8 cellular contexts compared by ENCODE assay signal in the genomic region with DNA sequence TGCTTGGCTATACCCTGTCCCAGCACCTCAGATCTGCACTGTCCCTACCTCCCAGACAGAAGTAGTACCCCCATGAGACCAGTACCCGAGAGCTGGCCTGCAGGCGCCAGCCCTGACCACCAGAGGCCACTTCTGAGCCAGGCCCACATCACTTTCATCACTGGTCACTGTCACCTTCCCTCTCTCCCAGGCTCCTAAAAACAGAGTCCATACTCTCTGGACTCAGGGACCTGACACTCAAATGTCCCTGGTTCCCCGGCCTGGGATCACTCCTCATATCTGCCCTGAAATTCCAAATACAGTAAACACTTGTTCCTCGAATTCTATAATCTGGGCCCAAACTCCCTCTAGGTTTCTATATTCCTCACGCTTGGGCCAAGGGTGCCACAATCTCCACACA. TPM values are rescaled to one million over a fixed set of nuclear protein-coding genes. Genes with fewer than 3 reads are reported as not detected.
DNase-seq lines count a peak whose midpoint lies in the region; TF ChIP-seq lines count a peak whose summit lies in the region.

No MANE protein-coding gene starts in this region.

- POLR2A ChIA-PET in activated CD4-positive, alpha-beta T cell treated with anti-CD3 and anti-CD28 coated beads, Interleukin-2, amount 10 ng/mL, durations not matched to agents 7 days and 5 days (lab: Charles Lee), result no interaction called here

- no peak overlapping the region for H3K27ac Mint-ChIP-seq in progenitor cell of endocrine pancreas
- H3K27ac Mint-ChIP-seq in activated CD4-positive, alpha-beta T cell treated with anti-CD3 and anti-CD28 coated beads, Interleukin-2, amount 10 ng/mL, durations not matched to agents 7 days and 5 days, result no peak overlapping the region

- peaks cover 3% of the 10 kb centered on the region for H3K4me1 Mint-ChIP-seq in progenitor cell of endocrine pancreas (ENCODE audit: low read depth)
- H3K4me1 Mint-ChIP-seq in activated CD4-positive, alpha-beta T cell treated with anti-CD3 and anti-CD28 coated beads, Interleukin-2, amount 10 ng/mL, durations not matched to agents 7 days and 5 days, result no peaks in the 10 kb centered on the region

- TF ChIP-seq CTCF in progenitor cell of endocrine pancreas (IDR thresholded peaks at IDR 0.05; ENCODE audit: unreplicated experiment), result peak; percentile 64

- peaks cover 8% of the 10 kb centered on the region for H3K36me3 Mint-ChIP-seq in progenitor cell of endocrine pancreas (ENCODE audit: insufficient read depth)
- H3K36me3 Mint-ChIP-seq in activated CD4-positive, alpha-beta T cell treated with anti-CD3 and anti-CD28 coated beads, Interleukin-2, amount 10 ng/mL, durations not matched to agents 7 days and 5 days (ENCODE audit: low read depth), result peaks cover 2% of the 10 kb centered on the region

- no peaks in the 10 kb centered on the region for H3K9me3 Mint-ChIP-seq in progenitor cell of endocrine pancreas (ENCODE audit: low read depth)
- no peaks in the 10 kb centered on the region for H3K9me3 Mint-ChIP-seq in activated CD4-positive, alpha-beta T cell treated with anti-CD3 and anti-CD28 coated beads, Interleukin-2, amount 10 ng/mL, durations not matched to agents 7 days and 5 days

- DNase-seq in NCI-H748 (lab: John Stamatoyannopoulos, UW; ENCODE audit: unreplicated experiment), result peak; percentile 14
- DNase-seq in NCI-H748 treated with DMSO at 0.1 percent for 48 hours (lab: John Stamatoyannopoulos, UW), result no peak
- DNase-seq in NCI-H82 treated with DMSO at 0.1 percent for 48 hours (lab: John Stamatoyannopoulos, UW; ENCODE audit: unreplicated experiment), result peak; percentile 18
- peak; percentile 49 for DNase-seq in dermis blood vessel endothelial cell
- DNase-seq in progenitor cell of endocrine pancreas (ENCODE audit: low spot score, unreplicated experiment), result no peak
- DNase-seq in DMS153 (lab: John Stamatoyannopoulos, UW), result no peak
- no peak for DNase-seq in activated naive CD4-positive, alpha-beta T cell (lab: John Stamatoyannopoulos, UW)
- no peak for DNase-seq in activated CD4-positive, alpha-beta T cell treated with anti-CD3 and anti-CD28 coated beads, Interleukin-2, amount 10 ng/mL, durations not matched to agents 7 days and 5 days

- no peak overlapping the region for H3K4me3 Mint-ChIP-seq in progenitor cell of endocrine pancreas (ENCODE audit: low read depth)
- no peak overlapping the region for H3K4me3 Mint-ChIP-seq in activated CD4-positive, alpha-beta T cell treated with anti-CD3 and anti-CD28 coated beads, Interleukin-2, amount 10 ng/mL, durations not matched to agents 7 days and 5 days

- CTCF ChIA-PET in activated CD4-positive, alpha-beta T cell treated with anti-CD3 and anti-CD28 coated beads, Interleukin-2, amount 10 ng/mL, durations not matched to agents 7 days and 5 days (lab: Charles Lee), result interaction anchor here (1.1 kb wide), 1 partner anchor 13 kb away, joined by 3 read pairs; no protein-coding TSS in a partner anchor

- H3K27me3 Mint-ChIP-seq in progenitor cell of endocrine pancreas, result no peaks in the 10 kb centered on the region
- no peaks in the 10 kb centered on the region for H3K27me3 Mint-ChIP-seq in activated CD4-positive, alpha-beta T cell treated with anti-CD3 and anti-CD28 coated beads, Interleukin-2, amount 10 ng/mL, durations not matched to agents 7 days and 5 days

RNA-seq across cellular contexts. Expression of a gene that starts 18.7 kb away (rescaled TPM):
- 4.4 and 5.9 TPM in 2 replicates for total RNA-seq in dermis blood vessel endothelial cell
- total RNA-seq in progenitor cell of endocrine pancreas, result 11.8 and 13.9 TPM in 2 replicates
- total RNA-seq in activated CD4-positive, alpha-beta T cell treated with anti-CD3 and anti-CD28 coated beads, Interleukin-2, amount 10 ng/mL, durations not matched to agents 7 days and 5 days, result 1 to 10 TPM; 3.0 to 3.5 TPM

RNA-seq across cellular contexts. Expression of a gene that starts 18.9 kb away (rescaled TPM):
- total RNA-seq in dermis blood vessel endothelial cell, result not detected in 2 replicates
- total RNA-seq in progenitor cell of endocrine pancreas, result 14.9 and 15.0 TPM in 2 replicates
- total RNA-seq in activated CD4-positive, alpha-beta T cell treated with anti-CD3 and anti-CD28 coated beads, Interleukin-2, amount 10 ng/mL, durations not matched to agents 7 days and 5 days, result 10 to 100 TPM; 47.4 to 50.7 TPM

Comparison
In these comparisons a context has a peak if more than half of its experiments do, and no peak if none do; other contexts are left out.
1. DNase-seq: peak in NCI-H748 (single experiment), NCI-H82 treated with DMSO at 0.1 percent for 48 hours (single experiment) and dermis blood vessel endothelial cell (single experiment); none in NCI-H748 treated with DMSO at 0.1 percent for 48 hours (single experiment), progenitor cell of endocrine pancreas (single experiment), DMS153 (single experiment), activated naive CD4-positive, alpha-beta T cell (0 of 4) and activated CD4-positive, alpha-beta T cell treated with anti-CD3 and anti-CD28 coated beads, Interleukin-2, amount 10 ng/mL, durations not matched to agents 7 days and 5 days (single experiment).
2. RNA of a gene that starts 18.9 kb away (total RNA-seq): 47.4 to 50.7 TPM in activated CD4-positive, alpha-beta T cell treated with anti-CD3 and anti-CD28 coated beads, Interleukin-2, amount 10 ng/mL, durations not matched to agents 7 days and 5 days and 14.9 to 15.0 TPM in progenitor cell of endocrine pancreas; not detected in dermis blood vessel endothelial cell; every median in the first group is over 10 times any median in the second.